8 cellular contexts compared by ENCODE assay signal in genomic region chr10:114550756-114551290, GRCh38.
DNase-seq lines count a peak whose midpoint lies in the region; ATAC-seq, FAIRE-seq and TF ChIP-seq lines count a peak whose summit lies in the region.

No MANE protein-coding gene starts in this region.

- TF ChIP-seq CTCF in AG09309 (IDR thresholded peaks at IDR 0.05; ENCODE audit: control insufficient read depth, insufficient read depth, low read depth, low read length, missing control alignments) (no peak), HEK293 (tag by site-specific recombination; IDR thresholded peaks at IDR 0.05) (no peak), prostate gland (IDR thresholded peaks at IDR 0.05) (peak; percentile 19 to 69 (median 58))

- intact Hi-C loops in prostate gland (cut with DNase I), result loop anchor here (2.0 to 5.0 kb wide), 2 partner anchors 151 to 236 kb away; no protein-coding TSS in a partner anchor

- CTCF ChIA-PET in HEK293 (lab: Yijun Ruan, JAX), result interaction anchor here (0.6 to 7.3 kb wide), 21 partner anchors 11 to 481 kb away, joined by 3 to 57 read pairs (median 3); no protein-coding TSS in a partner anchor

- DNase-seq in AG09309 (ENCODE audit: low read depth) (peak; percentile 4), RPMI8226 (peak; percentile 33), fibroblast of gingiva (ENCODE audit: low read depth) (peak; percentile 10), prostate gland (ENCODE audit: low spot score) (no peak), GM12891 (ENCODE audit: insufficient read length, low spot score) (no peak)

- H3K4me1 ChIP-seq in HEK293 (ENCODE audit: control insufficient read depth, insufficient read depth, low read length), result peaks cover 10% of the 10 kb centered on the region
- no peaks in the 10 kb centered on the region for H3K4me1 ChIP-seq in prostate gland (replicated peaks)

- 21% methylated on average over 4 of the region's 4 CpGs for WGBS in prostate gland

- H3K27ac ChIP-seq in HEK293 (ENCODE audit: extremely low read depth, low read depth, low read length) (peak overlapping the region; percentile 38), prostate gland (no peak overlapping the region)

- POLR2A ChIA-PET in HEK293 (lab: Yijun Ruan, JAX), result interaction anchor here (0.5 to 0.6 kb wide), 2 partner anchors 38 to 148 kb away, joined by 3 to 9 read pairs; no protein-coding TSS in a partner anchor

- H3K27me3 ChIP-seq in prostate gland (replicated peaks; ENCODE audit: insufficient read depth), result no peaks in the 10 kb centered on the region

- no peak for FAIRE-seq in GM12891 (lab: Jason Lieb, UNC)

- H3K36me3 ChIP-seq in HEK293 (ENCODE audit: control insufficient read depth in 2 of 2, insufficient read depth in 1 of 2, low read length in 2 of 2) (no peaks in the 10 kb centered on the region), prostate gland (no peaks in the 10 kb centered on the region)

- H3K9me3 ChIP-seq in HEK293 (ENCODE audit: control insufficient read depth, insufficient read depth, low read depth, low read length) (no peaks in the 10 kb centered on the region), prostate gland (no peaks in the 10 kb centered on the region)

- H3K4me3 ChIP-seq in AG09309 (ENCODE audit: control insufficient read depth, low read depth, low read length) (no peak overlapping the region), HEK293 (ENCODE audit: low read depth, low read length) (no peak overlapping the region), prostate gland (no peak overlapping the region)

- no peak for ATAC-seq in GM19463 (IDR thresholded peaks at IDR 0.05; ENCODE audit: unreplicated experiment)
- no peak for ATAC-seq in GM19397 (IDR thresholded peaks at IDR 0.05; ENCODE audit: unreplicated experiment)

- TF ChIP-seq POLR2A in prostate gland (IDR thresholded peaks at IDR 0.05), result no peak
- TF ChIP-seq POLR2A in GM12891 (IDR thresholded peaks at IDR 0.05; ENCODE audit: low read depth, low read length), result no peak

TF ChIP-seq in HEK293, 187 proteins besides CTCF, POLR2A, EP300 and RAD21 (continues in another document):
- TF ChIP-seq ZNF660 (tag by site-specific recombination; IDR thresholded peaks at IDR 0.05) (0 out of 2 replicates have a peak, but pooled peaks have one; percentile 39), ZNF624 (tag by site-specific recombination; IDR thresholded peaks at IDR 0.05) (no peak), SETDB1 (IDR thresholded peaks at IDR 0.05; ENCODE audit: insufficient read length, low read length) (no peak), ZNF510 (tag by site-specific recombination; IDR thresholded peaks at IDR 0.05; ENCODE audit: insufficient replicate concordance) (no peak), HOXC10 (CRISPR knock-in tag; IDR thresholded peaks at IDR 0.05) (no peak), MZF1 (tag by site-specific recombination; IDR thresholded peaks at IDR 0.05; ENCODE audit: borderline replicate concordance) (0 out of 2 replicates have a peak, but pooled peaks have one; percentile 16), ZNF768 (tag by site-specific recombination; IDR thresholded peaks at IDR 0.05) (0 out of 2 replicates have a peak, but pooled peaks have one; percentile 3), ZNF155 (tag by site-specific recombination; IDR thresholded peaks at IDR 0.05) (no peak), SP3 (tag by site-specific recombination; IDR thresholded peaks at IDR 0.05) (no peak), SALL2 (tag by site-specific recombination; IDR thresholded peaks at IDR 0.05; ENCODE audit: borderline replicate concordance) (no peak), HOXD13 (CRISPR knock-in tag; IDR thresholded peaks at IDR 0.05; ENCODE audit: borderline replicate concordance) (no peak), ELK4 (IDR thresholded peaks at IDR 0.05; ENCODE audit: borderline replicate concordance, low read depth, low read length) (no peak), ZBTB17 (tag by site-specific recombination; IDR thresholded peaks at IDR 0.05) (peak; percentile 55; the same call in 1 of the 2 replicates), ZNF639 (tag by site-specific recombination; IDR thresholded peaks at IDR 0.05) (no peak), ZNF76 (tag by site-specific recombination; IDR thresholded peaks at IDR 0.05; ENCODE audit: borderline replicate concordance, low read depth) (no peak)

TF ChIP-seq in GM12891, 5 proteins besides CTCF, POLR2A, EP300 and RAD21:
- no peak for TF ChIP-seq POU2F2 (IDR thresholded peaks at IDR 0.05; ENCODE audit: low read depth, low read length)

Comparison
In these comparisons a context has a peak if more than half of its experiments do, and no peak if none do; other contexts are left out.
1. DNase-seq: peak in AG09309 (single experiment), RPMI8226 (single experiment) and fibroblast of gingiva (single experiment); none in prostate gland (single experiment) and GM12891 (single experiment).
2. CTCF ChIP-seq: peak in prostate gland (4 of 4); none in AG09309 (single experiment) and HEK293 (single experiment).